In genomic region chr10:107561136-107561650, GRCh38 we compare ENCODE assay signal across 21 cellular contexts.
DNase-seq lines count a peak whose midpoint lies in the region; ATAC-seq and TF ChIP-seq lines count a peak whose summit lies in the region.
"Had no signal": no experiment of that assay in that cellular context is flagged by ENCODE, and none has a peak within 500 bp of the region (broad histone marks: within the 10 kb centered on the region; RNA-seq: fewer than 3 reads in every experiment).

No MANE protein-coding gene starts in this region.

- intact Hi-C loops in stomach (cut with DNase I; ENCODE audit: low total_unique reads), result no loop called here
- intact Hi-C loops in upper lobe of right lung (cut with DNase I), result no loop called here

- H3K4me3 ChIP-seq in stomach (no peak overlapping the region), upper lobe of right lung (no peak overlapping the region)
- H3K4me3 ChIP-seq: BLaER1 treated with 17β-estradiol and CSF1 and Interleukin-3, amounts not matched to agents 10 nM and 100 nM; GM23338; HAP-1 had no signal

- H3K27ac ChIP-seq in stomach, result no peak overlapping the region
- no peak overlapping the region for H3K27ac ChIP-seq in upper lobe of right lung
- H3K27ac ChIP-seq: BLaER1 treated with 17β-estradiol and CSF1 and Interleukin-3, amounts not matched to agents 10 nM and 100 nM; RWPE1 had no signal

- ATAC-seq in upper lobe of right lung (no peak), HG02588 (IDR thresholded peaks at IDR 0.05; ENCODE audit: unreplicated experiment) (no peak)
- ATAC-seq: GM23338 had no signal

- peak; percentile 45 for DNase-seq in LHCN-M2 (ENCODE audit: low read depth)
- peak; percentile 33 for DNase-seq in astrocyte of the hippocampus (ENCODE audit: low read depth, low spot score)
- DNase-seq in kidney glomerular epithelial cell (lab: John Stamatoyannopoulos, UW), result peak; percentile 70
- no peak for DNase-seq in stomach
- DNase-seq in stimulated activated CD4-positive, alpha-beta T cell treated with anti-CD3 and anti-CD28 coated beads, Interleukin-2, amount 100 ng/mL, for 24 hours, result no peak
- DNase-seq in upper lobe of right lung, result no peak
- DNase-seq: CD4-positive, alpha-beta memory T cell; DND-41; KBM-7; NCI-H1092 treated with DMSO at 0.1 percent for 48 hours; NCI-H1436 treated with DMSO at 0.1 percent for 48 hours; NCI-H1930; NCI-H2227 treated with DMSO at 0.1 percent for 48 hours; NCI-H510A; NK-92 treated with Interleukin-12 subunit alpha and Interleukin-12 subunit beta, amount 100 ng/mL, for 24 hours; SHP77 treated with DMSO at 0.1 percent for 48 hours had no signal

- no peak for TF ChIP-seq EP300 in stomach (IDR thresholded peaks at IDR 0.05)

- H3K9me3 ChIP-seq in stomach, result peaks cover 0 to 16% (median 3%) of the 10 kb centered on the region in 4 donors
- no peaks in the 10 kb centered on the region for H3K9me3 ChIP-seq in upper lobe of right lung
- H3K9me3 ChIP-seq: HAP-1 had no signal

- H3K27me3 ChIP-seq in stomach (no peaks in the 10 kb centered on the region), upper lobe of right lung (no peaks in the 10 kb centered on the region)
- H3K27me3 ChIP-seq: BLaER1 treated with 17β-estradiol and CSF1 and Interleukin-3, amounts not matched to agents 10 nM and 100 nM had no signal

- no peak for TF ChIP-seq POLR2A in stomach (IDR thresholded peaks at IDR 0.05)

- TF ChIP-seq CTCF in stomach (IDR thresholded peaks at IDR 0.05) (no peak), upper lobe of right lung (IDR thresholded peaks at IDR 0.05) (no peak)

- H3K4me1 ChIP-seq in stomach (no peaks in the 10 kb centered on the region), upper lobe of right lung (no peaks in the 10 kb centered on the region)
- H3K4me1 ChIP-seq: HAP-1 had no signal

- H3K36me3 ChIP-seq in stomach (no peaks in the 10 kb centered on the region), upper lobe of right lung (no peaks in the 10 kb centered on the region)
- H3K36me3 ChIP-seq: BLaER1 treated with 17β-estradiol and CSF1 and Interleukin-3, amounts not matched to agents 10 nM and 100 nM; HAP-1 had no signal

Comparison
In these comparisons a context has a peak if more than half of its experiments do, and no peak if none do; other contexts are left out.
1. DNase-seq: peak in LHCN-M2 (single experiment), astrocyte of the hippocampus (single experiment) and kidney glomerular epithelial cell (single experiment); none in stomach (single experiment), stimulated activated CD4-positive, alpha-beta T cell treated with anti-CD3 and anti-CD28 coated beads, Interleukin-2, amount 100 ng/mL, for 24 hours (0 of 2) and upper lobe of right lung (single experiment).